ENCODE assay signal across 18 cellular contexts in the genomic region with DNA sequence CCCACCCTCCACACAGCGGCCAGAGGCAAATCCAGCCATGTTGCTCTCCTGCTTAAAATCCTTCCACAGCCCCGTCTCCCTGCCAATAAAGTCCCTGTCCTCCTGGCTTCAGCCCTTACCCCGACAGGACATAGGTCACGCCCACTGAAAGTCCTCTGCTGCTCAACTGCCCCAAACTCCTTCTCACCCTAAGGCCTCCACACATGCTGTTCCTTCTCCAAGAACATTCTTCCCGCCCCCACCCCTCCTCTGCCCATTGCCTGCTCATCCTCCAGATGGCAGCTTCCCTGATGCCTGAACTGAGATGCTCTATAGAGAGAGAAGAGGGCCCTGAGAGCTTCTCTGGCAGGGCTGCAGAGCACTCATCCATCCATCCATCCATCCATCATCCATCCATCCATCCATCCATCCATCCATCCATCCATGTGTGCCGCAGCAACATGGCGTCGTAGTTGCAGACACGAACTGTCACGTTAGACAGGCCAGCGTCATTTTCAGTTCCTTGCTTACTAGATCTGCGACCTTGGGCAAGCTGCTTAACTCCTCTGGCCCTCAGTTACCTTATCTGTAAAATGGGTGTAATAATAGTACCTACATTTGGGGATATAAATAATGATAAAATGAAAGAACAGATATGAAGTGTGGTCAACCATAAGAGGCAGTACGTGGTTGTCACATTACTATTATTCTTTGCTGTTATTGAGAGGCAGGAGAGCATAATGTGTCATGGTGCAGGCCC. TPM values are rescaled to one million over a fixed set of nuclear protein-coding genes. Genes with fewer than 3 reads are reported as not detected.
DNase-seq lines count a peak whose midpoint lies in the region; ATAC-seq and TF ChIP-seq lines count a peak whose summit lies in the region.
"Had no signal": no experiment of that assay in that cellular context is flagged by ENCODE, and none has a peak within 500 bp of the region (broad histone marks: within the 10 kb centered on the region; RNA-seq: fewer than 3 reads in every experiment).

No MANE protein-coding gene starts in this region.

- intact Hi-C loops in upper lobe of right lung (cut with DNase I) (no loop called here), esophagus muscularis mucosa (cut with DNase I) (no loop called here)

- H3K9me3 ChIP-seq in HEK293 (ENCODE audit: control insufficient read depth, insufficient read depth, low read depth, low read length), result no peaks in the 10 kb centered on the region
- H3K9me3 ChIP-seq in SK-N-MC (ENCODE audit: low read depth, low read length), result no peaks in the 10 kb centered on the region
- H3K9me3 ChIP-seq in upper lobe of right lung, result no peaks in the 10 kb centered on the region
- H3K9me3 ChIP-seq in esophagus muscularis mucosa, result no peaks in the 10 kb centered on the region
- H3K9me3 ChIP-seq: MG63, SK-N-SH had no signal

- no peaks in the 10 kb centered on the region for H3K4me1 ChIP-seq in HEK293 (ENCODE audit: control insufficient read depth, insufficient read depth, low read length)
- no peaks in the 10 kb centered on the region for H3K4me1 ChIP-seq in upper lobe of right lung
- H3K4me1 ChIP-seq in esophagus muscularis mucosa, result no peaks in the 10 kb centered on the region

- TF ChIP-seq POLR2A in esophagus muscularis mucosa (IDR thresholded peaks at IDR 0.05; ENCODE audit: low read depth), result no peak

- TF ChIP-seq EP300 in esophagus muscularis mucosa (IDR thresholded peaks at IDR 0.05), result no peak

- H3K27me3 ChIP-seq in upper lobe of right lung (no peaks in the 10 kb centered on the region), esophagus muscularis mucosa (no peaks in the 10 kb centered on the region)
- H3K27me3 ChIP-seq: MG63 had no signal

- DNase-seq in SK-N-MC (ENCODE audit: low read depth, low spot score) (no peak), fibroblast of mammary gland (ENCODE audit: low read depth) (peak; percentile 10), upper lobe of right lung (peak; percentile 26), esophagus muscularis mucosa (ENCODE audit: extremely low spot score) (no peak)
- DNase-seq: Calu3, KG1, MG63, NCI-H1105 treated with DMSO at 0.1 percent for 48 hours, NCI-H146, NCI-H526, SHP77 treated with DMSO at 0.1 percent for 48 hours, SK-N-SH, SW 1271 had no signal

- peak; percentile 22; the same call in 1 of the 2 replicates for TF ChIP-seq CTCF in HEK293 (tag by site-specific recombination; IDR thresholded peaks at IDR 0.05)
- no peak for TF ChIP-seq CTCF in fibroblast of mammary gland (conservative IDR thresholded peaks at IDR 0.05; ENCODE audit: control insufficient read depth, insufficient read depth, low read depth, low read length)
- no peak for TF ChIP-seq CTCF in upper lobe of right lung (IDR thresholded peaks at IDR 0.05)
- TF ChIP-seq CTCF in esophagus muscularis mucosa (IDR thresholded peaks at IDR 0.05), result no peak

- CTCF ChIA-PET in HEK293 (lab: Yijun Ruan, JAX), result interaction anchor here (0.7 to 1.7 kb wide), 3 partner anchors 8 to 137 kb away, joined by 4 to 5 read pairs (median 4); no protein-coding TSS in a partner anchor

- H3K36me3 ChIP-seq in HEK293 (ENCODE audit: control insufficient read depth in 2 of 2, insufficient read depth in 1 of 2, low read length in 2 of 2), result no peaks in the 10 kb centered on the region
- H3K36me3 ChIP-seq in SK-N-MC (ENCODE audit: insufficient read depth, low read length), result no peaks in the 10 kb centered on the region
- H3K36me3 ChIP-seq in upper lobe of right lung, result no peaks in the 10 kb centered on the region
- no peaks in the 10 kb centered on the region for H3K36me3 ChIP-seq in esophagus muscularis mucosa
- H3K36me3 ChIP-seq: MG63 had no signal

- H3K27ac ChIP-seq in HEK293 (ENCODE audit: extremely low read depth, low read depth, low read length), result no peak overlapping the region
- H3K27ac ChIP-seq in SK-N-MC, result peak overlapping the region; percentile 31; the same call in 1 of the 2 replicates
- no peak overlapping the region for H3K27ac ChIP-seq in upper lobe of right lung
- no peak overlapping the region for H3K27ac ChIP-seq in esophagus muscularis mucosa (replicated peaks in 1 of 4)
- H3K27ac ChIP-seq: RWPE1 had no signal

- H3K9ac ChIP-seq in SK-N-MC (ENCODE audit: insufficient read length), result no peak overlapping the region
- H3K9ac ChIP-seq: SK-N-SH had no signal

- H3K4me3 ChIP-seq in HEK293 (ENCODE audit: low read depth, low read length), result no peak overlapping the region
- no peak overlapping the region for H3K4me3 ChIP-seq in SK-N-MC
- H3K4me3 ChIP-seq in fibroblast of mammary gland (ENCODE audit: control insufficient read depth, low read depth, low read length), result no peak overlapping the region
- H3K4me3 ChIP-seq in upper lobe of right lung, result no peak overlapping the region
- no peak overlapping the region for H3K4me3 ChIP-seq in esophagus muscularis mucosa
- H3K4me3 ChIP-seq: MG63 had no signal

- ATAC-seq in upper lobe of right lung (no peak), GM21526 (IDR thresholded peaks at IDR 0.05; ENCODE audit: low FRiP score, unreplicated experiment) (no peak), HG02885 (IDR thresholded peaks at IDR 0.05; ENCODE audit: poor library complexity, unreplicated experiment) (no peak)
- ATAC-seq: Panc1 had no signal

- POLR2A ChIA-PET in HEK293 (lab: Yijun Ruan, JAX), result no interaction called here

- 85% methylated on average over 13 of the region's 13 CpGs for WGBS in esophagus muscularis mucosa

TF ChIP-seq in HEK293, 187 proteins besides CTCF, POLR2A, EP300 and RAD21:
- TF ChIP-seq ZBTB17 (tag by site-specific recombination; IDR thresholded peaks at IDR 0.05), result peak; percentile 63; the same call in 1 of the 2 replicates
- TF ChIP-seq ZNF366 (tag by site-specific recombination; conservative IDR thresholded peaks at IDR 0.05), result peak; percentile 80
- TF ChIP-seq EGR2 (tag by site-specific recombination; IDR thresholded peaks at IDR 0.05; ENCODE audit: low read depth), result peak; percentile 95
- TF ChIP-seq, protein P1, sequence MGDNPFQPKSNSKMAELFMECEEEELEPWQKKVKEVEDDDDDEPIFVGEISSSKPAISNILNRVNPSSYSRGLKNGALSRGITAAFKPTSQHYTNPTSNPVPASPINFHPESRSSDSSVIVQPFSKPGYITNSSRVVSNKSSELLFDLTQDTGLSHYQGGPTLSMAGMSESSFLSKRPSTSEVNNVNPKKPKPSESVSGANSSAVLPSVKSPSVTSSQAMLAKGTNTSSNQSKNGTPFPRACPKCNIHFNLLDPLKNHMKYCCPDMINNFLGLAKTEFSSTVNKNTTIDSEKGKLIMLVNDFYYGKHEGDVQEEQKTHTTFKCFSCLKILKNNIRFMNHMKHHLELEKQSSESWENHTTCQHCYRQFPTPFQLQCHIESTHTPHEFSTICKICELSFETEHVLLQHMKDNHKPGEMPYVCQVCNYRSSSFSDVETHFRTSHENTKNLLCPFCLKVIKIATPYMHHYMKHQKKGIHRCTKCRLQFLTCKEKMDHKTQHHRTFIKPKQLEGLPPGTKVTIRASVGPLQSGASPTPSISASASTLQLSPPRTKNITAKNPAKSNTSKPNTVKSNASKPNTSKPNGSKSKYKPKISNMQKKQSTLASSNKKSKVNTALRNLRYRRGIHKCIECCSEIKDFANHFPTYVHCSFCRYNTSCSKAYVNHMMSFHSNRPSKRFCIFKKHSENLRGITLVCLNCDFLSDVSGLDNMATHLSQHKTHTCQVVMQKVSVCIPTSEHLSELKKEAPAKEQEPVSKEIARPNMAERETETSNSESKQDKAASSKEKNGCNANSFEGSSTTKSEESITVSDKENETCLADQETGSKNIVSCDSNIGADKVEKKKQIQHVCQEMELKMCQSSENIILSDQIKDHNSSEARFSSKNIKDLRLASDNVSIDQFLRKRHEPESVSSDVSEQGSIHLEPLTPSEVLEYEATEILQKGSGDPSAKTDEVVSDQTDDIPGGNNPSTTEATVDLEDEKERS (tag by site-specific recombination; IDR thresholded peaks at IDR 0.05), result no peak
- TF ChIP-seq OSR2 (tag by site-specific recombination; IDR thresholded peaks at IDR 0.05), result no peak
- peak; percentile 87 for TF ChIP-seq ZFHX2 (tag by site-specific recombination; conservative IDR thresholded peaks at IDR 0.05)
TF ChIP-seq in HEK293: peak in this region for 4.

RNA-seq across cellular contexts. Expression of a gene that starts 9.4 kb away (rescaled TPM):
- total RNA-seq in upper lobe of right lung (6.3 TPM), esophagus muscularis mucosa (10 to 100 TPM in 1 of 4 donors, 1 to 10 TPM in 3; 8.2 to 15.0 (median 8.8) TPM)

RNA-seq across cellular contexts. Expression of a gene that starts 37.6 kb away (rescaled TPM):
- total RNA-seq in upper lobe of right lung (61.6 TPM), esophagus muscularis mucosa (100 to 1,000 TPM in 3 of 4 donors, 10 to 100 TPM in 1; 73.7 to 172 (median 129) TPM)

RNA-seq across cellular contexts. Expression of a gene that starts 40.4 kb away (rescaled TPM):
- 16.0 TPM for total RNA-seq in upper lobe of right lung
- total RNA-seq in esophagus muscularis mucosa, result 10 to 100 TPM in 3 of 4 donors, 1 to 10 TPM in 1; 9.3 to 15.2 (median 12.8) TPM

Comparison
In these comparisons a context has a peak if more than half of its experiments do, and no peak if none do; other contexts are left out.
1. DNase-seq: peak in fibroblast of mammary gland (single experiment) and upper lobe of right lung (single experiment); none in SK-N-MC (single experiment) and esophagus muscularis mucosa (single experiment).